ENCODE assay signal across 1 cellular context in the genomic region with DNA sequence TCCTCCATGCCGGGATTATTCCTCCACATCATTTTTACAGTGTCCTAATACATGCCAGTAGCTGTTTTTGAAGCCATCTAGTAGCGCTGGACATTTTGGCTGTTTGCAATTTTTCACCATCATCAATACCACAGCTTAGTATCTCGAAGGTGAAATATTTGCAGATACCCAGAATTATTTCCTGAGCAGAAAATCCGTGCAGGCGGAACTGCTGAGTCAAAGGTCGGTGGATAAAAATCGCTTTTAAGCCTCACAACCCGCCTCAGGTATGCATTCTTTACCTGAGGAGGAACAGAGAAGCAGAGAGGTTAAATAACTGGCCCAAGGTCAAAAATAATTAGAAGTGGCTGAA.
TF ChIP-seq lines count a peak whose summit lies in the region.

No MANE protein-coding gene starts in this region.

TF ChIP-seq in K562, 482 proteins besides CTCF, POLR2A, EP300 and RAD21 (continued from another document):
- TF ChIP-seq, protein P1, sequence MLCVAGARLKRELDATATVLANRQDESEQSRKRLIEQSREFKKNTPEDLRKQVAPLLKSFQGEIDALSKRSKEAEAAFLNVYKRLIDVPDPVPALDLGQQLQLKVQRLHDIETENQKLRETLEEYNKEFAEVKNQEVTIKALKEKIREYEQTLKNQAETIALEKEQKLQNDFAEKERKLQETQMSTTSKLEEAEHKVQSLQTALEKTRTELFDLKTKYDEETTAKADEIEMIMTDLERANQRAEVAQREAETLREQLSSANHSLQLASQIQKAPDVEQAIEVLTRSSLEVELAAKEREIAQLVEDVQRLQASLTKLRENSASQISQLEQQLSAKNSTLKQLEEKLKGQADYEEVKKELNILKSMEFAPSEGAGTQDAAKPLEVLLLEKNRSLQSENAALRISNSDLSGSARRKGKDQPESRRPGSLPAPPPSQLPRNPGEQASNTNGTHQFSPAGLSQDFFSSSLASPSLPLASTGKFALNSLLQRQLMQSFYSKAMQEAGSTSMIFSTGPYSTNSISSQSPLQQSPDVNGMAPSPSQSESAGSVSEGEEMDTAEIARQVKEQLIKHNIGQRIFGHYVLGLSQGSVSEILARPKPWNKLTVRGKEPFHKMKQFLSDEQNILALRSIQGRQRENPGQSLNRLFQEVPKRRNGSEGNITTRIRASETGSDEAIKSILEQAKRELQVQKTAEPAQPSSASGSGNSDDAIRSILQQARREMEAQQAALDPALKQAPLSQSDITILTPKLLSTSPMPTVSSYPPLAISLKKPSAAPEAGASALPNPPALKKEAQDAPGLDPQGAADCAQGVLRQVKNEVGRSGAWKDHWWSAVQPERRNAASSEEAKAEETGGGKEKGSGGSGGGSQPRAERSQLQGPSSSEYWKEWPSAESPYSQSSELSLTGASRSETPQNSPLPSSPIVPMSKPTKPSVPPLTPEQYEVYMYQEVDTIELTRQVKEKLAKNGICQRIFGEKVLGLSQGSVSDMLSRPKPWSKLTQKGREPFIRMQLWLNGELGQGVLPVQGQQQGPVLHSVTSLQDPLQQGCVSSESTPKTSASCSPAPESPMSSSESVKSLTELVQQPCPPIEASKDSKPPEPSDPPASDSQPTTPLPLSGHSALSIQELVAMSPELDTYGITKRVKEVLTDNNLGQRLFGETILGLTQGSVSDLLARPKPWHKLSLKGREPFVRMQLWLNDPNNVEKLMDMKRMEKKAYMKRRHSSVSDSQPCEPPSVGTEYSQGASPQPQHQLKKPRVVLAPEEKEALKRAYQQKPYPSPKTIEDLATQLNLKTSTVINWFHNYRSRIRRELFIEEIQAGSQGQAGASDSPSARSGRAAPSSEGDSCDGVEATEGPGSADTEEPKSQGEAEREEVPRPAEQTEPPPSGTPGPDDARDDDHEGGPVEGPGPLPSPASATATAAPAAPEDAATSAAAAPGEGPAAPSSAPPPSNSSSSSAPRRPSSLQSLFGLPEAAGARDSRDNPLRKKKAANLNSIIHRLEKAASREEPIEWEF (CRISPR knock-in tag; IDR thresholded peaks at IDR 0.05) = no peak
- TF ChIP-seq NCOA4 (IDR thresholded peaks at IDR 0.05; ENCODE audit: partially characterized antibody) (no peak), MAFG (tag; conservative IDR thresholded peaks at IDR 0.05) (0 out of 2 replicates have a peak, but pooled peaks have one; percentile 21), ETS2 (tag; IDR thresholded peaks at IDR 0.05; ENCODE audit: borderline replicate concordance, poor library complexity, severe bottlenecking) (no peak)
- TF ChIP-seq, protein P2, sequence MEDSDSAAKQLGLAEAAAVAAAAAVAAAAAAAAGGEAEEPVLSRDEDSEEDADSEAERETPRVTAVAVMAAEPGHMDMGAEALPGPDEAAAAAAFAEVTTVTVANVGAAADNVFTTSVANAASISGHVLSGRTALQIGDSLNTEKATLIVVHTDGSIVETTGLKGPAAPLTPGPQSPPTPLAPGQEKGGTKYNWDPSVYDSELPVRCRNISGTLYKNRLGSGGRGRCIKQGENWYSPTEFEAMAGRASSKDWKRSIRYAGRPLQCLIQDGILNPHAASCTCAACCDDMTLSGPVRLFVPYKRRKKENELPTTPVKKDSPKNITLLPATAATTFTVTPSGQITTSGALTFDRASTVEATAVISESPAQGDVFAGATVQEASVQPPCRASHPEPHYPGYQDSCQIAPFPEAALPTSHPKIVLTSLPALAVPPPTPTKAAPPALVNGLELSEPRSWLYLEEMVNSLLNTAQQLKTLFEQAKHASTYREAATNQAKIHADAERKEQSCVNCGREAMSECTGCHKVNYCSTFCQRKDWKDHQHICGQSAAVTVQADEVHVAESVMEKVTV (CRISPR knock-in tag; IDR thresholded peaks at IDR 0.05) = no peak
- TF ChIP-seq, protein P3, sequence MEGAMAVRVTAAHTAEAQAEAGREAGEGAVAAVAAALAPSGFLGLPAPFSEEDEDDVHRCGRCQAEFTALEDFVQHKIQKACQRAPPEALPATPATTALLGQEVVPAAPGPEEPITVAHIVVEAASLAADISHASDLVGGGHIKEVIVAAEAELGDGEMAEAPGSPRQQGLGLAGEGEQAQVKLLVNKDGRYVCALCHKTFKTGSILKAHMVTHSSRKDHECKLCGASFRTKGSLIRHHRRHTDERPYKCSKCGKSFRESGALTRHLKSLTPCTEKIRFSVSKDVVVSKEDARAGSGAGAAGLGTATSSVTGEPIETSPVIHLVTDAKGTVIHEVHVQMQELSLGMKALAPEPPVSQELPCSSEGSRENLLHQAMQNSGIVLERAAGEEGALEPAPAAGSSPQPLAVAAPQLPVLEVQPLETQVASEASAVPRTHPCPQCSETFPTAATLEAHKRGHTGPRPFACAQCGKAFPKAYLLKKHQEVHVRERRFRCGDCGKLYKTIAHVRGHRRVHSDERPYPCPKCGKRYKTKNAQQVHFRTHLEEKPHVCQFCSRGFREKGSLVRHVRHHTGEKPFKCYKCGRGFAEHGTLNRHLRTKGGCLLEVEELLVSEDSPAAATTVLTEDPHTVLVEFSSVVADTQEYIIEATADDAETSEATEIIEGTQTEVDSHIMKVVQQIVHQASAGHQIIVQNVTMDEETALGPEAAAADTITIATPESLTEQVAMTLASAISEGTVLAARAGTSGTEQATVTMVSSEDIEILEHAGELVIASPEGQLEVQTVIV (CRISPR knock-in tag; IDR thresholded peaks at IDR 0.05; ENCODE audit: borderline replicate concordance) = no peak
